1 cellular context compared by ENCODE assay signal in the genomic region with DNA sequence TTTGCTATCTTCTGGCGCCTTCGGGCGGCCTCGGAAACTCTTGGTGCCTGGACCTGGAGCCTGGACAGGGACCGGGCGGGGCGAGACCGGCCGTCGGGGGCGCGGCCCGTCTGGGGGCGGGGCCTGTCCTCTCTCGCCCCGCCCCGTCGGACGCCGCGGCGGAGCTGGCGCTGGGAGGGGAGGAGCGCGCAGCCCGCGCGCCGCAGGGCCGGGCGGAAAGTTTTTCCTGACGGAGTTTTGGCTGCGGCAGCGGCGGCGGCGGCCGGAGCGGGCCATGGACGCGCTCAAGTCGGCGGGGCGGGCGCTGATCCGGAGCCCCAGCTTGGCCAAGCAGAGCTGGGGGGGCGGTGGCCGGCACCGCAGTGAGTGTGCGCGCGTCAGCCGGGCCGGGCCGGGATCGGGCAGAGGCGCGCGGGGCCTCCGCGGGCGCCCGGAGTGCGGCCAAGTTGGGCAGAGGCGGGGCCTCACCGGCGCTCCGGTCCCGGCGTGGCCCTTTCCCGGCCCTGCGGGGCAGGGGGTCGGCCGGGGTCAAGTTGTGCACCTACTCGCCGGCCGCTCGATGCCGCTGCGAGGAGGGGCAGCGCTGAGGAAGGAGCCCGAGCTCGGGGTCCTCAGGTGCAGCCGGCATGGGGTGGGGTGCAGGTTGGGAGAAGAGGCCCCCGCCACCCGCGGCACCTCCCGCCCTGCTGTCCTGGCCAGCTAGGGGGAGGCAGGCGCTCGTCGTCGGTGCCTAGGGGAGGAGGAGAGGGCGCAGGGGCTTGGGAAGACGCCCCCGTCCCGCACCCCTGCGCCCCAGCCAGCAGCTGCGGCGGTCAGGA.
TF ChIP-seq lines count a peak whose summit lies in the region.

LDLRAP1 (plus strand) TSS at position 182 of the 818 bp plus-strand sequence; CDS start at position 275, 93 bp downstream.

TF ChIP-seq in WTC11, 78 proteins besides CTCF, POLR2A, EP300 and RAD21 (continued from another document):
- no peak for TF ChIP-seq RORB (CRISPR knock-in tag; IDR thresholded peaks at IDR 0.05)
- TF ChIP-seq NR2C2 (CRISPR knock-in tag; IDR thresholded peaks at IDR 0.05) = no peak
- no peak for TF ChIP-seq ZBTB21 (CRISPR knock-in tag; IDR thresholded peaks at IDR 0.05; ENCODE audit: borderline replicate concordance)
- no peak for TF ChIP-seq ZNF423 (CRISPR knock-in tag; IDR thresholded peaks at IDR 0.05)
- TF ChIP-seq PRDM15 (CRISPR knock-in tag; IDR thresholded peaks at IDR 0.05) = no peak
- 0 out of 2 replicates have a peak, but pooled peaks have one; percentile 42 for TF ChIP-seq SMAD3 (CRISPR knock-in tag; IDR thresholded peaks at IDR 0.05; ENCODE audit: borderline replicate concordance)
- TF ChIP-seq JUN (CRISPR knock-in tag; IDR thresholded peaks at IDR 0.05) = no peak
- TF ChIP-seq, protein P1, sequence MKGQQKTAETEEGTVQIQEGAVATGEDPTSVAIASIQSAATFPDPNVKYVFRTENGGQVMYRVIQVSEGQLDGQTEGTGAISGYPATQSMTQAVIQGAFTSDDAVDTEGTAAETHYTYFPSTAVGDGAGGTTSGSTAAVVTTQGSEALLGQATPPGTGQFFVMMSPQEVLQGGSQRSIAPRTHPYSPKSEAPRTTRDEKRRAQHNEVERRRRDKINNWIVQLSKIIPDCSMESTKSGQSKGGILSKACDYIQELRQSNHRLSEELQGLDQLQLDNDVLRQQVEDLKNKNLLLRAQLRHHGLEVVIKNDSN (CRISPR knock-in tag; IDR thresholded peaks at IDR 0.05) = no peak
- TF ChIP-seq, protein P2, sequence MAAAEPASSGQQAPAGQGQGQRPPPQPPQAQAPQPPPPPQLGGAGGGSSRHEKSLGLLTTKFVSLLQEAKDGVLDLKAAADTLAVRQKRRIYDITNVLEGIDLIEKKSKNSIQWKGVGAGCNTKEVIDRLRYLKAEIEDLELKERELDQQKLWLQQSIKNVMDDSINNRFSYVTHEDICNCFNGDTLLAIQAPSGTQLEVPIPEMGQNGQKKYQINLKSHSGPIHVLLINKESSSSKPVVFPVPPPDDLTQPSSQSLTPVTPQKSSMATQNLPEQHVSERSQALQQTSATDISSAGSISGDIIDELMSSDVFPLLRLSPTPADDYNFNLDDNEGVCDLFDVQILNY (CRISPR knock-in tag; IDR thresholded peaks at IDR 0.05) = peak; percentile 51; the same call in 1 of the 2 replicates
- no peak for TF ChIP-seq JAZF1 (CRISPR knock-in tag; IDR thresholded peaks at IDR 0.05)
- TF ChIP-seq GABPB1 (CRISPR knock-in tag; IDR thresholded peaks at IDR 0.05) = no peak
- no peak for TF ChIP-seq CDX4 (CRISPR knock-in tag; IDR thresholded peaks at IDR 0.05; ENCODE audit: borderline replicate concordance)
- no peak for TF ChIP-seq TEAD1 (CRISPR knock-in tag; IDR thresholded peaks at IDR 0.05)
- TF ChIP-seq, protein P3, sequence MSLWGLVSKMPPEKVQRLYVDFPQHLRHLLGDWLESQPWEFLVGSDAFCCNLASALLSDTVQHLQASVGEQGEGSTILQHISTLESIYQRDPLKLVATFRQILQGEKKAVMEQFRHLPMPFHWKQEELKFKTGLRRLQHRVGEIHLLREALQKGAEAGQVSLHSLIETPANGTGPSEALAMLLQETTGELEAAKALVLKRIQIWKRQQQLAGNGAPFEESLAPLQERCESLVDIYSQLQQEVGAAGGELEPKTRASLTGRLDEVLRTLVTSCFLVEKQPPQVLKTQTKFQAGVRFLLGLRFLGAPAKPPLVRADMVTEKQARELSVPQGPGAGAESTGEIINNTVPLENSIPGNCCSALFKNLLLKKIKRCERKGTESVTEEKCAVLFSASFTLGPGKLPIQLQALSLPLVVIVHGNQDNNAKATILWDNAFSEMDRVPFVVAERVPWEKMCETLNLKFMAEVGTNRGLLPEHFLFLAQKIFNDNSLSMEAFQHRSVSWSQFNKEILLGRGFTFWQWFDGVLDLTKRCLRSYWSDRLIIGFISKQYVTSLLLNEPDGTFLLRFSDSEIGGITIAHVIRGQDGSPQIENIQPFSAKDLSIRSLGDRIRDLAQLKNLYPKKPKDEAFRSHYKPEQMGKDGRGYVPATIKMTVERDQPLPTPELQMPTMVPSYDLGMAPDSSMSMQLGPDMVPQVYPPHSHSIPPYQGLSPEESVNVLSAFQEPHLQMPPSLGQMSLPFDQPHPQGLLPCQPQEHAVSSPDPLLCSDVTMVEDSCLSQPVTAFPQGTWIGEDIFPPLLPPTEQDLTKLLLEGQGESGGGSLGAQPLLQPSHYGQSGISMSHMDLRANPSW (CRISPR knock-in tag; conservative IDR thresholded peaks at IDR 0.05; ENCODE audit: low read depth) = no peak
- no peak for TF ChIP-seq SOX15 (CRISPR knock-in tag; IDR thresholded peaks at IDR 0.05)
- TF ChIP-seq NR1H2 (CRISPR knock-in tag; IDR thresholded peaks at IDR 0.05) = no peak
- peak; percentile 57 for TF ChIP-seq ETV6 (CRISPR knock-in tag; IDR thresholded peaks at IDR 0.05)
- TF ChIP-seq, protein P4, sequence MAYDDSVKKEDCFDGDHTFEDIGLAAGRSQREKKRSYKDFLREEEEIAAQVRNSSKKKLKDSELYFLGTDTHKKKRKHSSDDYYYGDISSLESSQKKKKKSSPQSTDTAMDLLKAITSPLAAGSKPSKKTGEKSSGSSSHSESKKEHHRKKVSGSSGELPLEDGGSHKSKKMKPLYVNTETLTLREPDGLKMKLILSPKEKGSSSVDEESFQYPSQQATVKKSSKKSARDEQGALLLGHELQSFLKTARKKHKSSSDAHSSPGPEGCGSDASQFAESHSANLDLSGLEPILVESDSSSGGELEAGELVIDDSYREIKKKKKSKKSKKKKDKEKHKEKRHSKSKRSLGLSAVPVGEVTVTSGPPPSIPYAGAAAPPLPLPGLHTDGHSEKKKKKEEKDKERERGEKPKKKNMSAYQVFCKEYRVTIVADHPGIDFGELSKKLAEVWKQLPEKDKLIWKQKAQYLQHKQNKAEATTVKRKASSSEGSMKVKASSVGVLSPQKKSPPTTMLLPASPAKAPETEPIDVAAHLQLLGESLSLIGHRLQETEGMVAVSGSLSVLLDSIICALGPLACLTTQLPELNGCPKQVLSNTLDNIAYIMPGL (CRISPR knock-in tag; IDR thresholded peaks at IDR 0.05) = peak; percentile 28; the same call in 1 of the 2 replicates
- peak; percentile 5; the same call in 1 of the 2 replicates for TF ChIP-seq KAT7 (CRISPR knock-in tag; IDR thresholded peaks at IDR 0.05; ENCODE audit: borderline replicate concordance)
- TF ChIP-seq CREM (CRISPR knock-in tag; IDR thresholded peaks at IDR 0.05) = 0 out of 2 replicates have a peak, but pooled peaks have one; percentile 41
- TF ChIP-seq SP1 (CRISPR knock-in tag; conservative IDR thresholded peaks at IDR 0.05) = peak; percentile 65
TF ChIP-seq in WTC11: peak in this region for 9.
